In the genomic region with DNA sequence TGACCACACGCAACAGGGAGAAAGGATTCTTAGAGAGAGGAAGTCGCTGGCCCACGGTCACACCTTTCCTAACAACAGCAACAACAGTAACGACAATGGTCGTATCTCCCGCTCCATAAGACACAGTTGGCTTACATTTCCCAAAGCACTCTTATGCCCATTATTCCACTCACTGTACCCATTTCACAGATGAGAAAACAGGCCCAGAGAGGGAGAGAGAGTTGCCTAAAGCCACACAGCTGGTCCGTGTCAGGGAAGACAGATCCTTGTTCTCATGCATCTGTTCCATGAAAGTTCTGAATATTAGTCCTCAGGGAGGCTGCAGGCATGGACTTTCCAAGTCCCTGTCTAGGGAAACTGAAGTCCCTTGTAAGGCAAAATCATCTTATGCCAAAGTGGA, we compare ENCODE assay signal across 27 cellular contexts. TPM values are rescaled to one million over a fixed set of nuclear protein-coding genes. Genes with fewer than 3 reads are reported as not detected.
"Had no signal": no experiment of that assay in that cellular context is flagged by ENCODE, and none has a peak within 500 bp of the region (broad histone marks: within the 10 kb centered on the region; RNA-seq: fewer than 3 reads in every experiment).

No MANE protein-coding gene starts in this region.

- H3K4me2 ChIP-seq: KMS-11 had no signal

- H3K9ac ChIP-seq: KMS-11 had no signal

- H3K27ac ChIP-seq: KMS-11, Peyer's patch, SJSA1, WERI-Rb-1 had no signal

- H3K27me3 ChIP-seq: Peyer's patch, SJSA1 had no signal

- H3K4me3 ChIP-seq: Peyer's patch, SJSA1 had no signal

- DNase-seq: activated CD4-positive, alpha-beta T cell treated with anti-CD3 and anti-CD28 coated beads for 1 hour; activated CD4-positive, alpha-beta T cell treated with anti-CD3 and anti-CD28 coated beads for 48 hours; activated CD4-positive, CD25-positive, alpha-beta regulatory T cell; activated effector memory CD4-positive, alpha-beta T cell treated with Interleukin-2 at 50 U/mL for 16 hours; activated naive CD4-positive, alpha-beta T cell treated with anti-CD3 and anti-CD28 coated beads, Interleukin-2, amount 10 ng/mL, durations not matched to agents 7 days and 5 days; activated naive CD8-positive, alpha-beta T cell treated with anti-CD3 and anti-CD28 coated beads, Interleukin-2, amount 50 U/mL, for 24 hours; activated T-cell treated with anti-CD3 and anti-CD28 coated beads, Interleukin-2, amount 50 U/mL, for 48 hours; central memory CD4-positive, alpha-beta T cell; MM.1S; NCI-H1092; NCI-H1436 treated with DMSO at 0.1 percent for 48 hours; NCI-H2029; NCI-H345; Peyer's patch; RPMI8226; SHP77 treated with DMSO at 0.1 percent for 48 hours; T-helper 1 cell; T-helper 9 cell; WERI-Rb-1 had no signal

- ATAC-seq: SK-N-SH treated with all-trans-retinoic acid at 6 μM for 48 hours had no signal

- H3K36me3 ChIP-seq: Peyer's patch, SJSA1, WERI-Rb-1 had no signal

- H3K4me1 ChIP-seq: Peyer's patch had no signal

- H3K9me3 ChIP-seq: Peyer's patch, SJSA1 had no signal

RNA-seq across cellular contexts. Expression of a gene that starts 42.0 kb away (rescaled TPM):
- total RNA-seq: activated CD4-positive, alpha-beta memory T cell treated with anti-CD3 and anti-CD28 coated beads, Interleukin-2, amount 10 ng/mL, durations not matched to agents 7 days and 5 days; activated CD8-positive, alpha-beta memory T cell treated with anti-CD3 and anti-CD28 coated beads for 36 hours; bronchial epithelial cell; LHCN-M2; NCI-H460; Peyer's patch; SJSA1 had no signal
